ENCODE assay signal across 25 cellular contexts in the genomic region with DNA sequence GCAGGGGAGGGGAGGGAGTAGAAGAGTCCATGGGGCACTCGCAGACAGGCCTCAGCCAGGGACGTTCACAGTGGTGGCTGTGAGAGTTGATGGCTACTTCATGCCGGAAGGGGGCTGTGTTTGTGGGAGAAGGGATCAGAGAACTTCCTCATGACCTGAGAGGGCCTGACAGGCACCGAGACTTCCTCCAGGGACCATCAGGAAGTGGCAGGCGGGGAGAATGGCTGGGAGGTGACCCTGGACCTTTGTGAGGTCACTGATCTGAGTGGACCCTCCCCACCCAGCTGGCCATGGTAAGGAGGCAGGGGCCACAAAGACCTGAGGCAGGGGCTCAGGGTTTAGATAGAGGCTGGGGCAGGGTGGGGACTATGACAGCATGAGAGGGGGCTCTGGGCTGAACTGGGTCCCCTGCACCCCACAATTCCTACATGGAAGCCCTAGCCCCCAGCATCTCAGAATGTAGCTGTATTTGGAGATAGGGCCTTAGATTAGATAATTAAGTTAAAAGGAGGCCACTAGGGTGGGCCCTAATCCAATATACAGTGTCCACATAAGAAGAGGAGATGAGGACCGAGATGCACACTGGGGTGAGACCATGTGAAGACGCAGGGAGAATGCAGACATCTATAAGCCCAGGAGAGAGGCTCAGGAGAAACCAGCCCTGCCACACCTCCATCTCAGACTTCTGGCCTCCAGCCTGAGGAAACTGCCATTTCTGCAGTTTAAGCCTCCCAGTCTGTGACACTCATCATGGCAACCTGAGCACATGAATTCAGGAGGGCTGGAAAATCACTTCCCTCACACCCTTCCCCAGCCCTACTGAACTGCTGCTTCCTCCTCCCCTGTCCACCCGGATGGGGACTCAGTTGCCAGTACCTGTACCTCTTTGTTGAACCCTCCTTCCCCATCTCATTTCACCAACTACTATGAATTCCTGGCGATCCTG.
DNase-seq lines count a peak whose midpoint lies in the region; ATAC-seq and TF ChIP-seq lines count a peak whose summit lies in the region.
"Had no signal": no experiment of that assay in that cellular context is flagged by ENCODE, and none has a peak within 500 bp of the region (broad histone marks: within the 10 kb centered on the region; RNA-seq: fewer than 3 reads in every experiment).

No MANE protein-coding gene starts in this region.

- H3K4me3 Mint-ChIP-seq in chondrocyte (ENCODE audit: unreplicated experiment): no peak overlapping the region
- H3K4me3 Mint-ChIP-seq: activated CD4-positive, alpha-beta T cell treated with anti-CD3 and anti-CD28 coated beads, Interleukin-2, amount 10 ng/mL, durations not matched to agents 7 days and 5 days; activated naive CD8-positive, alpha-beta T cell; activated T-helper 1 cell treated with anti-CD3 and anti-CD28 coated beads, Interleukin-12 subunit alpha, Interleukin-12 subunit beta, Interleukin-2, Interleukin-4 antibody, amounts not matched to agents 30 ng/mL and 10 ng/mL and 1 ng/mL, durations not matched to agents 14 hours and 24 hours and 36 hours; CD4-positive, CD25-positive, alpha-beta regulatory T cell; natural killer cell; T-helper 17 cell had no signal

- no peaks in the 10 kb centered on the region for H3K27me3 ChIP-seq in OCI-LY3 (ENCODE audit: low read depth, low read length)
- H3K27me3 ChIP-seq in upper lobe of right lung: no peaks in the 10 kb centered on the region
- H3K27me3 ChIP-seq: left lung, ovary, right lobe of liver had no signal

- H3K36me3 ChIP-seq in OCI-LY3 (replicated peaks; ENCODE audit: low read depth, low read length): no peaks in the 10 kb centered on the region
- no peaks in the 10 kb centered on the region for H3K36me3 ChIP-seq in upper lobe of right lung
- H3K36me3 ChIP-seq: left lung, ovary, right lobe of liver, thoracic aorta, WERI-Rb-1 had no signal

- H3K4me1 ChIP-seq in OCI-LY3 (ENCODE audit: low read length) (peaks cover 16% of the 10 kb centered on the region), upper lobe of right lung (no peaks in the 10 kb centered on the region)
- H3K4me1 ChIP-seq: left lung, right lobe of liver had no signal

- H3K4me2 ChIP-seq in OCI-LY3 (ENCODE audit: low read length): peak overlapping the region; percentile 60

- peak overlapping the region; percentile 39 for H3K4me3 ChIP-seq in OCI-LY3 (ENCODE audit: low read length)
- no peak overlapping the region for H3K4me3 ChIP-seq in upper lobe of right lung
- H3K4me3 ChIP-seq: left lung, ovary, right lobe of liver, thoracic aorta had no signal

- H3K27me3 Mint-ChIP-seq in chondrocyte (ENCODE audit: low read depth): peaks cover 6% of the 10 kb centered on the region

- H3K79me2 ChIP-seq in OCI-LY3 (ENCODE audit: low read length): no peaks in the 10 kb centered on the region

- TF ChIP-seq CTCF in OCI-LY3 (IDR thresholded peaks at IDR 0.05; ENCODE audit: low read depth, low read length) (0 out of 2 replicates have a peak, but pooled peaks have one; percentile 15), chondrocyte (IDR thresholded peaks at IDR 0.05) (peak; percentile 41), upper lobe of right lung (IDR thresholded peaks at IDR 0.05) (no peak)

- ATAC-seq in left ventricle myocardium superior: peak; percentile 23
- ATAC-seq in upper lobe of right lung: peak; percentile 30
- ATAC-seq in left colon: no peak
- ATAC-seq: left lung, natural killer cell, T-helper 17 cell had no signal

- peak overlapping the region; percentile 38; the same call in 1 of the 2 replicates for H3K27ac ChIP-seq in OCI-LY3 (ENCODE audit: low read length)
- H3K27ac ChIP-seq in upper lobe of right lung: no peak overlapping the region
- H3K27ac ChIP-seq: epithelial cell of prostate, left lung, ovary, right lobe of liver, thoracic aorta, WERI-Rb-1 had no signal

- peak overlapping the region; percentile 33; the same call in 1 of the 2 replicates for H3K9ac ChIP-seq in OCI-LY3 (ENCODE audit: low read length)

- no peaks in the 10 kb centered on the region for H3K4me1 Mint-ChIP-seq in chondrocyte (ENCODE audit: low read depth)
- H3K4me1 Mint-ChIP-seq: activated CD4-positive, alpha-beta T cell treated with anti-CD3 and anti-CD28 coated beads, Interleukin-2, amount 10 ng/mL, durations not matched to agents 7 days and 5 days; CD4-positive, CD25-positive, alpha-beta regulatory T cell; T-helper 17 cell had no signal

- H3K36me3 Mint-ChIP-seq in chondrocyte (ENCODE audit: low read depth): no peaks in the 10 kb centered on the region
- H3K36me3 Mint-ChIP-seq: activated naive CD8-positive, alpha-beta T cell; CD4-positive, CD25-positive, alpha-beta regulatory T cell; natural killer cell had no signal

- H2AFZ ChIP-seq in OCI-LY3 (ENCODE audit: low read depth, low read length): no peak overlapping the region

- intact Hi-C loops in left ventricle myocardium superior (cut with micrococcal nuclease) (no loop called here), upper lobe of right lung (cut with DNase I) (no loop called here), left colon (cut with DNase I, micrococcal nuclease) (no loop called here)

- no peaks in the 10 kb centered on the region for H4K20me1 ChIP-seq in OCI-LY3 (ENCODE audit: insufficient read depth, low read length)

- H3K27ac Mint-ChIP-seq in chondrocyte (ENCODE audit: unreplicated experiment): no peak overlapping the region
- H3K27ac Mint-ChIP-seq: activated CD4-positive, alpha-beta T cell treated with anti-CD3 and anti-CD28 coated beads, Interleukin-2, amount 10 ng/mL, durations not matched to agents 7 days and 5 days; activated naive CD8-positive, alpha-beta T cell; activated T-helper 1 cell treated with anti-CD3 and anti-CD28 coated beads, Interleukin-12 subunit alpha, Interleukin-12 subunit beta, Interleukin-2, Interleukin-4 antibody, amounts not matched to agents 30 ng/mL and 10 ng/mL and 1 ng/mL, durations not matched to agents 14 hours and 24 hours and 36 hours; CD4-positive, CD25-positive, alpha-beta regulatory T cell; natural killer cell; T-helper 17 cell had no signal

- no peak for DNase-seq in chondrocyte (ENCODE audit: low spot score)
- no peak for DNase-seq in left ventricle myocardium superior
- DNase-seq in upper lobe of right lung: no peak
- DNase-seq in left colon: no peak
- DNase-seq in DMS79 treated with DMSO at 0.1 percent for 48 hours (lab: John Stamatoyannopoulos, UW): no peak
- no peak for DNase-seq in T1000 (lab: John Stamatoyannopoulos, UW)
- DNase-seq: activated CD4-positive, alpha-beta T cell treated with anti-CD3 and anti-CD28 coated beads, Interleukin-2, amount 10 ng/mL, durations not matched to agents 7 days and 5 days; CD4-positive, CD25-positive, alpha-beta regulatory T cell; central memory CD4-positive, alpha-beta T cell; KG1; left lung; natural killer cell; NCI-H1694 treated with DMSO at 0.1 percent for 48 hours; NCI-H2171; NCI-H524; ovary; stimulated activated naive CD4-positive, alpha-beta T cell treated with Interleukin-2 at 50 U/mL for 16 hours; T-helper 17 cell; WERI-Rb-1 had no signal

- no peaks in the 10 kb centered on the region for H3K9me3 ChIP-seq in OCI-LY3 (ENCODE audit: insufficient read depth, low read length)
- H3K9me3 ChIP-seq in upper lobe of right lung: no peaks in the 10 kb centered on the region
- H3K9me3 ChIP-seq: ovary, right lobe of liver, thoracic aorta had no signal

- H3K9me3 Mint-ChIP-seq in chondrocyte (ENCODE audit: low read depth): peaks cover 6% of the 10 kb centered on the region
- H3K9me3 Mint-ChIP-seq: activated CD4-positive, alpha-beta T cell treated with anti-CD3 and anti-CD28 coated beads, Interleukin-2, amount 10 ng/mL, durations not matched to agents 7 days and 5 days; activated T-helper 1 cell treated with anti-CD3 and anti-CD28 coated beads, Interleukin-12 subunit alpha, Interleukin-12 subunit beta, Interleukin-2, Interleukin-4 antibody, amounts not matched to agents 30 ng/mL and 10 ng/mL and 1 ng/mL, durations not matched to agents 14 hours and 24 hours and 36 hours; natural killer cell had no signal
